In the genomic region with DNA sequence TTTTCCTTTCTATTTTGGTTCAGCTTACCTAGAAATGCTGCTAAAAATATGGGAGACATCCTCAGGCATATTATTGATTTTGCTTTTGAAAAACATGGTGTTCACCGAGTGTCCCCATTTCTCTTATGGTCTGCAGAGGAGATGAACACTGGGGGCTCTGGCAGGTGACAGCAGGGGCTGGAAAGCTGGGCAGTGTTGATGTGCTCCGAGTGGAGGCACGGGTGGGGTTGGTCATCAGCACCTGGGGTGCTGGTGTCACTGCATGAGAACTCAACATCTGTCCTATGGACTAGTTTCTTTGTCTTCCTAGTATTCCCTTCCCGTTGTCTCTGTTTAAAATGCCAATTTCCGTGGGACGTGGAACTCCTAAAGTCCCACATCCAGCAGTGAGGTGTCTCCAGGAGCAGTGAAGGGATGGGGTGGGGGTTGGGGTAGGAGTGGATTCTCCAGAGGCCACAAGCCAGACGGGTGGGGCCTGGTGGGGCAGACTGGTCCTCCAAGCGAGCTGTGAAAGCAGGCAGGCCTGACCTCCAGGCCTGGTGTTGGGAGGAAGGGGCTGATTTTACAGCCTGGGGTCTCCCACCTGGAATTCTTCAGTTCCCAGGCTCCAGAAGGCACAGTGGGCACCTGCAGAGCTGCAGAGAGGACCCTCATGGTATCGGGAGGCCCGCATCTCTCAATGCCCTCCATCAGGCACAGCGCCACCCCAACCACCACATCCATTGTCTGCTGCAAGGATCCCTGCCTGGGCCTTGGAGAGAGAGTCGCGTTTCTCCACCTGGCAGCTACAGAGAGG, we compare ENCODE assay signal across 9 cellular contexts. TPM values are rescaled to one million over a fixed set of nuclear protein-coding genes. Genes with fewer than 3 reads are reported as not detected.
A peak's percentile ranks its signal among the peaks of the same experiment; 100 is the strongest.
DNase-seq lines count a peak whose midpoint lies in the region; ATAC-seq and TF ChIP-seq lines count a peak whose summit lies in the region.
"Had no signal": no experiment of that assay in that cellular context is flagged by ENCODE, and none has a peak within 500 bp of the region (broad histone marks: within the 10 kb centered on the region; RNA-seq: fewer than 3 reads in every experiment).

No MANE protein-coding gene starts in this region.

- peaks cover 5 to 39% (median 16%) of the 10 kb centered on the region in 4 donors for H3K4me1 ChIP-seq in Peyer's patch
- peaks cover 44% of the 10 kb centered on the region for H3K4me1 ChIP-seq in left ventricle myocardium inferior
- peaks cover 0 to 36% (median 32%) of the 10 kb centered on the region in 4 donors for H3K4me1 ChIP-seq in sigmoid colon

- no peak for ATAC-seq in HG03432 (IDR thresholded peaks at IDR 0.05; ENCODE audit: unreplicated experiment)

- TF ChIP-seq CTCF in Peyer's patch (IDR thresholded peaks at IDR 0.05), result no peak
- TF ChIP-seq CTCF in left ventricle myocardium inferior (IDR thresholded peaks at IDR 0.05; ENCODE audit: borderline replicate concordance), result no peak
- no peak for TF ChIP-seq CTCF in sigmoid colon (IDR thresholded peaks at IDR 0.05)

- intact Hi-C loops in left ventricle myocardium inferior (cut with micrococcal nuclease), result no loop called here
- intact Hi-C loops in sigmoid colon (cut with DNase I), result loop anchor here (10.0 kb wide), 3 partner anchors 529 to 1139 kb away; a partner anchor contains a TSS

- H3K27ac ChIP-seq in Peyer's patch, result peak overlapping the region; percentile 92 to 97 (median 94)
- peak overlapping the region; percentile 99 for H3K27ac ChIP-seq in left ventricle myocardium inferior (replicated peaks)
- H3K27ac ChIP-seq in sigmoid colon, result peak overlapping the region; percentile 95 to 99 (median 96)

- DNase-seq in Peyer's patch (peak in 1 of 3 donors; percentile 49), left ventricle myocardium inferior (no peak), sigmoid colon (peak; percentile 63), HT-29 (ENCODE audit: low spot score) (no peak), NCI-H2081 treated with DMSO at 0.1 percent for 48 hours (lab: John Stamatoyannopoulos, UW) (no peak), T1000 (lab: John Stamatoyannopoulos, UW) (no peak)
- DNase-seq: KG1 had no signal

- peaks cover 0 to 3% (median 0%) of the 10 kb centered on the region in 3 donors for H3K36me3 ChIP-seq in Peyer's patch
- no peaks in the 10 kb centered on the region for H3K36me3 ChIP-seq in left ventricle myocardium inferior
- peaks cover 0 to 16% (median 3%) of the 10 kb centered on the region in 4 donors for H3K36me3 ChIP-seq in sigmoid colon

- TF ChIP-seq POLR2A in Peyer's patch (IDR thresholded peaks at IDR 0.05) (no peak), sigmoid colon (IDR thresholded peaks at IDR 0.05) (no peak)

- no peak for TF ChIP-seq EP300 in sigmoid colon (IDR thresholded peaks at IDR 0.05)

- H3K27me3 ChIP-seq in Peyer's patch (no peaks in the 10 kb centered on the region), left ventricle myocardium inferior (ENCODE audit: low read depth) (no peaks in the 10 kb centered on the region), sigmoid colon (no peaks in the 10 kb centered on the region)

- H3K9me3 ChIP-seq in Peyer's patch, result no peaks in the 10 kb centered on the region
- H3K9me3 ChIP-seq in left ventricle myocardium inferior (replicated peaks), result no peaks in the 10 kb centered on the region
- H3K9me3 ChIP-seq in sigmoid colon, result no peaks in the 10 kb centered on the region

- 70 to 88% methylated on average over 13 of the region's 13 CpGs for WGBS in sigmoid colon, 2 donors

- H3K4me3 ChIP-seq in GM08714 (ENCODE audit: low read length), result peak overlapping the region; percentile 73; the same call in 1 of the 2 replicates
- no peak overlapping the region for H3K4me3 ChIP-seq in Peyer's patch
- peak overlapping the region; percentile 93 for H3K4me3 ChIP-seq in left ventricle myocardium inferior
- no peak overlapping the region for H3K4me3 ChIP-seq in sigmoid colon

RNA-seq across cellular contexts. Expression of a gene that starts 24.4 kb away (rescaled TPM):
- total RNA-seq in Peyer's patch, result 1 to 10 TPM; 1.7 to 2.8 (median 2.5) TPM
- 3.1 TPM for total RNA-seq in left ventricle myocardium inferior
- total RNA-seq in sigmoid colon, result 10 to 100 TPM in 1 of 4 donors, 1 to 10 TPM in 3; 6.1 to 10.7 (median 6.9) TPM
- 1 to 10 TPM; 3.0 to 6.1 (median 5.4) TPM for polyA plus RNA-seq in sigmoid colon
- total RNA-seq in HT-29 (2014; rRNA removed; shearing (Covaris generic)), result 9.9 and 10.7 TPM in 2 replicates

RNA-seq across cellular contexts. Expression of a gene that starts 35.0 kb away (rescaled TPM):
- total RNA-seq in Peyer's patch (100 to 1,000 TPM; 138 to 209 (median 159) TPM), left ventricle myocardium inferior (110 TPM), sigmoid colon (10 to 100 TPM; 56.3 to 63.7 (median 57.0) TPM)
- polyA plus RNA-seq in sigmoid colon, result 100 to 1,000 TPM in 1 of 3 donors, 10 to 100 TPM in 2; 50.9 to 131 (median 52.3) TPM
- 420 and 443 TPM in 2 replicates for total RNA-seq in HT-29 (2014; rRNA removed; shearing (Covaris generic))

RNA-seq across cellular contexts. Expression of a gene that starts 46.9 kb away (rescaled TPM):
- total RNA-seq in Peyer's patch (10 to 100 TPM in 1 of 4 donors, 1 to 10 TPM in 2, under 1 TPM in 1; 0.88 to 19.8 (median 5.2) TPM), left ventricle myocardium inferior (11.0 TPM), sigmoid colon (1 to 10 TPM; 5.3 to 7.9 (median 7.2) TPM)
- polyA plus RNA-seq in sigmoid colon, result 10 to 100 TPM in 1 of 3 donors, 1 to 10 TPM in 2; 2.4 to 10.7 (median 2.8) TPM
- not detected in 2 replicates for total RNA-seq in HT-29 (2014; rRNA removed; shearing (Covaris generic))

Comparison
In these comparisons a context has a peak if more than half of its experiments do, and no peak if none do; other contexts are left out.
1. H3K4me3 ChIP-seq: peak in GM08714 (single experiment) and left ventricle myocardium inferior (single experiment); none in Peyer's patch (0 of 4) and sigmoid colon (0 of 4).
2. Peak in every context shown above with its lines, with median percentiles within 50 percentile points of each other: H3K27ac ChIP-seq.